In the genomic region with DNA sequence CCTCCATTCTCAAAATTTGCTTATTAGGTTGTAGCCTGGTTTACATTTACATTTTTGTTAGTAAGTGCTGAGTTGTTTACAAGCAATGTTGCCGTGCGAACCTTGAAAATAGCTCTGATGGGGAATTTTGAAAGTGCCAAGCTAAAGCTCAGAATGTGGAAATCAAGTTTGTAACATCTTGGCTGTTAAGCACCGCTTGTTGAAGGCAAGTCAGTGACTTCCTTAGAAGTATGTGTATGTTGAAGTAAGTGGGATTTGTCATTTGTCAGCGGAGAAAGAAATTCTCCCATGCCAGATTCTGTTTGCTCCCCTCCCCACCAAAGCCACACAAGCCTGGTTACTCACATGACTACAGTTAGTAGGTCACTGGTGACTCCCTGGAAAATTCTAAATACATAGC, we compare ENCODE assay signal across 1 cellular context.
TF ChIP-seq lines count a peak whose summit lies in the region.

No MANE protein-coding gene starts in this region.

TF ChIP-seq in H1, 55 proteins besides CTCF, POLR2A, EP300 and RAD21 (continued from another document):
- TF ChIP-seq NANOG (IDR thresholded peaks at IDR 0.05; ENCODE audit: insufficient read depth, low read depth, low read length, poor library complexity, severe bottlenecking), result no peak
- TF ChIP-seq JUND (IDR thresholded peaks at IDR 0.05; ENCODE audit: low read length), result no peak
- TF ChIP-seq POLR2AphosphoS5 (IDR thresholded peaks at IDR 0.05; ENCODE audit: low read depth, low read length), result no peak
- TF ChIP-seq SIN3A (conservative IDR thresholded peaks at IDR 0.05 in 1 of 2, IDR thresholded peaks at IDR 0.05 in 1 of 2; ENCODE audit: low read depth in 1 of 2, low read length in 2 of 2), result no peak
